6 cellular contexts compared by ENCODE assay signal in genomic region chr2:73604589-73604988, GRCh38. TPM values are rescaled to one million over a fixed set of nuclear protein-coding genes. Genes with fewer than 3 reads are reported as not detected.
"Had no signal": no experiment of that assay in that cellular context is flagged by ENCODE, and none has a peak within 500 bp of the region (broad histone marks: within the 10 kb centered on the region; RNA-seq: fewer than 3 reads in every experiment).

No MANE protein-coding gene starts in this region.

RNA-seq across cellular contexts. Expression of gene NAT8, which starts 37.6 kb away (rescaled TPM):
- total RNA-seq: LHCN-M2, MCF 10A, PC-3, Right ventricle myocardium superior, SJSA1 had no signal
- polyA plus RNA-seq: SK-N-SH had no signal
